ENCODE assay signal across 8 cellular contexts in genomic region chr1:58618303-58618702, GRCh38. TPM values are rescaled to one million over a fixed set of nuclear protein-coding genes. Genes with fewer than 3 reads are reported as not detected.
DNase-seq lines count a peak whose midpoint lies in the region; ATAC-seq and TF ChIP-seq lines count a peak whose summit lies in the region.
"Had no signal": no experiment of that assay in that cellular context is flagged by ENCODE, and none has a peak within 500 bp of the region (broad histone marks: within the 10 kb centered on the region; RNA-seq: fewer than 3 reads in every experiment).

No MANE protein-coding gene starts in this region.

- H3K36me3 ChIP-seq in GM23248 (ENCODE audit: low read depth): no peaks in the 10 kb centered on the region
- no peaks in the 10 kb centered on the region for H3K36me3 ChIP-seq in skeletal muscle tissue (ENCODE audit: control insufficient read depth in 3 of 3, insufficient read depth in 3 of 3, low read length in 3 of 3)

- in situ Hi-C loops in GM23248 (cut with MboI): no loop called here

- no peaks in the 10 kb centered on the region for H3K9me2 ChIP-seq in GM23248 (ENCODE audit: insufficient read depth)

- 0 out of 2 replicates have a peak overlapping the region, but pooled peaks have one; percentile 29 for H3K9ac ChIP-seq in GM23248
- peak overlapping the region in 1 of 3 donors; percentile 10 for H3K9ac ChIP-seq in skeletal muscle tissue (ENCODE audit: low read depth in 1 of 3, low read length in 3 of 3)

- H3K4me2 ChIP-seq in GM23248 (ENCODE audit: unreplicated experiment): peak overlapping the region; percentile 59

- H3K9me3 ChIP-seq in GM23248 (ENCODE audit: low read depth) (no peaks in the 10 kb centered on the region), skeletal muscle tissue (ENCODE audit: control insufficient read depth in 3 of 3, low read length in 3 of 3) (no peaks in the 10 kb centered on the region)

- H3K4me1 ChIP-seq in GM23248 (ENCODE audit: insufficient read depth) (peaks cover 15% of the 10 kb centered on the region), skeletal muscle tissue (ENCODE audit: control insufficient read depth in 3 of 3, insufficient read depth in 3 of 3, low read length in 3 of 3) (peaks cover 14 to 22% (median 15%) of the 10 kb centered on the region in 3 donors)

- no peaks in the 10 kb centered on the region for H4K20me1 ChIP-seq in GM23248 (ENCODE audit: insufficient read depth)

- H3F3A ChIP-seq in GM23248 (ENCODE audit: insufficient read depth): peaks cover 14% of the 10 kb centered on the region; the same call in 1 of the 2 replicates

- ATAC-seq in HG02870 (IDR thresholded peaks at IDR 0.05; ENCODE audit: unreplicated experiment): no peak
- no peak for ATAC-seq in HG03342 (IDR thresholded peaks at IDR 0.05; ENCODE audit: unreplicated experiment)

- H3K27ac ChIP-seq in GM23248 (peak overlapping the region; percentile 69), skeletal muscle tissue (ENCODE audit: low read depth, low read length) (peak overlapping the region; percentile 34)

- no peaks in the 10 kb centered on the region for H3K79me2 ChIP-seq in GM23248 (ENCODE audit: insufficient read depth)

- H3K27me3 ChIP-seq in GM23248 (replicated peaks; ENCODE audit: insufficient read depth): no peaks in the 10 kb centered on the region
- H3K27me3 ChIP-seq in skeletal muscle tissue (ENCODE audit: control insufficient read depth in 3 of 3, insufficient read depth in 3 of 3, low read length in 3 of 3): no peaks in the 10 kb centered on the region

- H2AFZ ChIP-seq in GM23248: no peak overlapping the region

- TF ChIP-seq CTCF in fibroblast of the aortic adventitia (IDR thresholded peaks at IDR 0.05; ENCODE audit: insufficient read depth, low read length): no peak

- 0% methylated on average over 2 of the region's 2 CpGs for WGBS in GM23248 (ENCODE audit: low coverage in 1 of 2, low lambda C conversion rate in 2 of 2, missing lambda C conversion rate in 2 of 2), 2 experiments

- DNase-seq in GM23248 (peak; percentile 99), RKO (ENCODE audit: low spot score) (peak; percentile 14), fibroblast of the aortic adventitia (ENCODE audit: low read depth) (peak; percentile 81), retina (no peak)

- no peak overlapping the region for H3K4me3 ChIP-seq in GM23248
- H3K4me3 ChIP-seq in fibroblast of the aortic adventitia (ENCODE audit: low read depth, low read length): no peak overlapping the region
- no peak overlapping the region for H3K4me3 ChIP-seq in skeletal muscle tissue (ENCODE audit: low read length in 3 of 3)

RNA-seq across cellular contexts. Expression of gene TACSTD2, which starts 41.3 kb away (rescaled TPM):
- total RNA-seq in GM23248 (2014; rRNA removed; shearing (Covaris generic)): 1.5 and 1.6 TPM in 2 replicates
- polyA plus RNA-seq in GM23248 (2016; fragmentation: Nextera tagmentation; extraction: Ambion mirVana): 1.6 and 1.8 TPM in 2 replicates
- total RNA-seq in fibroblast of the aortic adventitia (ENCODE audit: low replicate concordance) (0.36 and 0.82 TPM in 2 replicates), skeletal muscle tissue (0.52 TPM)
- total RNA-seq: T-helper 2 cell treated with Interferon-gamma antibody and Interleukin-4, amounts not matched to agents 100 ng/mL and 5 ng/mL, for 36 hours had no signal
